8 cellular contexts compared by ENCODE assay signal in the genomic region with DNA sequence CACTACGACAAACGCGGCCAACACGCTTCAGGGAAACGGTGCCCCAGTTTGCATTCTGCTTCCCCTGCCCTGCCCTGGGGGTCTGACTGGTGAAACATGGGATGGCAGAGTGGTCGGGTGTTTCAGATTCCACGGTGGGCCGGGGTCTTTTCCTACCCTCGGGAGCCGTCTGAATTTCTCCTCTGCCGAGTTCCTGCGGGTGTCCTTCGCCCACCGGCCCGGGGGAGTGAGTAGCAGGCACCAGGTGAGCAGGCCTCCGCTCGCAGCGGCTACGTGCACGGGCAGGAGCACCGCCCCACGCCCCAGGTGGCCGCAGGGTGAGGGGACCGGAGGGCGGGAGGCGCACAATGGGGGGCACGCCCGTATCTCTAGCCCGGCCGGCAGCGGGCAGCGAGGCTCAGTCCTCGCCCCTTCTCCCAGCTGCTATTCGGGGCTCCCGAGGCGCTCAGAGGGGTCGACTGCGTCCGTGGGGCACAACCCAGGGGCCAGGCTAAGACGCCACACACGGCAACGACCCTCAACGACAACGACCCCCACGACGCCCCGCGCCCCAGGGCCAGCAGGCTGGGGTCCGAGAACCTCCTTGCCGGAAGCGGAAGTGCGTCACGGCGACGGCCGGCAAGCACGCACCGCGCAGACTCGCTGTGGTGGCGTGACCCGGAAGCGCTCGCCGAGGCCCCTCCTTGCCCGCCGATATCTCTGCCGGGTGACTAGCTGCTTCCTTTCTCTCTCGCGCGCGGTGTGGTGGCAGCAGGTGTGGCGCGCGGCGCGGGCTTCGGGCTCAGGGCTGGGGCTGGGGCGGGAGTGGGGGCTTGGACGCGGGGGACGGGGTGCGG.
DNase-seq lines count a peak whose midpoint lies in the region; ATAC-seq and TF ChIP-seq lines count a peak whose summit lies in the region.

A gene (plus strand): TSS at position 721 of the 836 bp plus-strand sequence. CDS start 236 bp downstream, outside the sequence.

- no peak for TF ChIP-seq CTCF in AG09309 (IDR thresholded peaks at IDR 0.05; ENCODE audit: control insufficient read depth, insufficient read depth, low read depth, low read length, missing control alignments)

- DNase-seq in AG09309 (ENCODE audit: low read depth) (peak; percentile 37), NCI-H345 (lab: John Stamatoyannopoulos, UW) (peak; percentile 96), cerebellar cortex (ENCODE audit: low spot score) (peak; percentile 88), kidney glomerular epithelial cell (lab: John Stamatoyannopoulos, UW) (peak; percentile 73)
- DNase-seq in activated CD4-positive, CD25-positive, alpha-beta regulatory T cell treated with anti-CD3 and anti-CD28 coated beads, Interleukin-2, amount 50 U/mL, for 72 hours, result peak; percentile 92
- peak; percentile 87 to 89 for DNase-seq in stimulated activated CD4-positive, alpha-beta T cell treated with anti-CD3 and anti-CD28 coated beads, Interleukin-15, amount 100 ng/mL, for 48 hours (ENCODE audit: low read depth in 2 of 2)

- H3K4me3 ChIP-seq in AG09309 (ENCODE audit: control insufficient read depth, low read depth, low read length), result peak within 1 kb of the TSS; percentile 85

- ATAC-seq in GM19023 (IDR thresholded peaks at IDR 0.05; ENCODE audit: unreplicated experiment) (peak; percentile 70), HG03280 (IDR thresholded peaks at IDR 0.05; ENCODE audit: unreplicated experiment) (peak; percentile 83)

Comparison
In these comparisons a context has a peak if more than half of its experiments do, and no peak if none do; other contexts are left out.
1. Peak in every context shown above with its lines: DNase-seq, ATAC-seq and H3K4me3 ChIP-seq.
2. DNase-seq: peak in every context shown above with its lines; median percentile 96 in NCI-H345; 92 in activated CD4-positive, CD25-positive, alpha-beta regulatory T cell treated with anti-CD3 and anti-CD28 coated beads, Interleukin-2, amount 50 U/mL, for 72 hours; 88 in cerebellar cortex; 88 in stimulated activated CD4-positive, alpha-beta T cell treated with anti-CD3 and anti-CD28 coated beads, Interleukin-15, amount 100 ng/mL, for 48 hours; 73 in kidney glomerular epithelial cell; 37 in AG09309.